8 cellular contexts compared by ENCODE assay signal in the genomic region with DNA sequence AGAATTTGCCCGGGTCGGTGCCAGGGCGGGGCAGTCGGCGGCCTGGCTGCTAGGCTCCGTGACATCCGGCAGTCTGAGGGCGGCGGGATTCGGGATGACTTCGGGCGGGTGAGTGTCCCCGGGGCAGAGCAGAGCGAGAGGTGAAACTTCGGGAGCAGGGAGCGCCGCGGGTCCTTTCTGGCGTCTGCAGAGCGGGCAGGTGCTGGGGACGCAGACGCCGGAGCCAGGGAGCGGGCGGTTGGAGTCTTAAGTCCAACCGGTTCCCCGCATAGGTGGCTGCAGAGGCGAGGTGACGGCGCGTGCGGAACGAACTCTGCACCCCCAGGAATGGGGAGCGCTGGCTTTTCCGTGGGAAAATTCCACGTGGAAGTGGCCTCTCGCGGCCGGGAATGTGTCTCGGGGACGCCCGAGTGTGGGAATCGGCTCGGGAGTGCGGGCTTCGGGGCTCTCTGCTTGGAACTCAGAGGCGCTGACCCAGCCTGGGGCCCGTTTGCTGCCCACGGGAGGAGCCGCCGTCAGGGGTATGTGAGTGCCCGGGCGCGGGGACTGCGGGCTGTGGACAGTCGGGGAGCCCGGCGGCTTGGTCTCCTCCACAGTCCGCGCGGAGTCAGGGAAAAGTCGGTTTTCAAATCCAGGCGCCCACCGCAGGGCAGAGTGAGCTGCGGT. TPM values are rescaled to one million over a fixed set of nuclear protein-coding genes. Genes with fewer than 3 reads are reported as not detected.
A peak's percentile ranks its signal among the peaks of the same experiment; 100 is the strongest.
DNase-seq lines count a peak whose midpoint lies in the region; ATAC-seq, FAIRE-seq and TF ChIP-seq lines count a peak whose summit lies in the region.

A gene with protein sequence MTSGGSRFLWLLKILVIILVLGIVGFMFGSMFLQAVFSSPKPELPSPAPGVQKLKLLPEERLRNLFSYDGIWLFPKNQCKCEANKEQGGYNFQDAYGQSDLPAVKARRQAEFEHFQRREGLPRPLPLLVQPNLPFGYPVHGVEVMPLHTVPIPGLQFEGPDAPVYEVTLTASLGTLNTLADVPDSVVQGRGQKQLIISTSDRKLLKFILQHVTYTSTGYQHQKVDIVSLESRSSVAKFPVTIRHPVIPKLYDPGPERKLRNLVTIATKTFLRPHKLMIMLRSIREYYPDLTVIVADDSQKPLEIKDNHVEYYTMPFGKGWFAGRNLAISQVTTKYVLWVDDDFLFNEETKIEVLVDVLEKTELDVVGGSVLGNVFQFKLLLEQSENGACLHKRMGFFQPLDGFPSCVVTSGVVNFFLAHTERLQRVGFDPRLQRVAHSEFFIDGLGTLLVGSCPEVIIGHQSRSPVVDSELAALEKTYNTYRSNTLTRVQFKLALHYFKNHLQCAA (plus strand): TSS at position 71 of the 666 bp plus-strand sequence. CDS start 24 bp downstream, at position 95.

- peak within 1 kb of the TSS in 9 of 12 donors; percentile 5 to 28 (median 16) for H3K4me3 ChIP-seq in heart left ventricle
- H3K4me3 ChIP-seq in body of pancreas, result no peak within 1 kb of the TSS
- peak within 1 kb of the TSS; percentile 47 for H3K4me3 ChIP-seq in lower lobe of right lung
- H3K4me3 ChIP-seq in upper lobe of right lung, result peak within 1 kb of the TSS; percentile 32

- TF ChIP-seq CTCF in heart left ventricle (IDR thresholded peaks at IDR 0.05) (no peak), body of pancreas (IDR thresholded peaks at IDR 0.05) (no peak), lower lobe of right lung (IDR thresholded peaks at IDR 0.05) (no peak), upper lobe of right lung (IDR thresholded peaks at IDR 0.05) (no peak)

- H3K36me3 ChIP-seq in heart left ventricle (no peaks in the 10 kb centered on the region), body of pancreas (replicated peaks in 1 of 2; ENCODE audit: insufficient read depth in 1 of 2, low read depth in 2 of 2) (no peaks in the 10 kb centered on the region), lower lobe of right lung (no peaks in the 10 kb centered on the region), upper lobe of right lung (no peaks in the 10 kb centered on the region)

- FAIRE-seq in H54 (lab: Jason Lieb, UNC), result no peak

- WGBS in heart left ventricle, 4 donors, result 4 to 10% (median 6%) methylated on average over 29 to 65 of the region's 65 CpGs
- 5 to 11% methylated on average over 7 to 65 of the region's 65 CpGs for WGBS in body of pancreas, 2 donors

- peaks cover 19 to 76% (median 37%) of the 10 kb centered on the region in 9 donors for H3K27me3 ChIP-seq in heart left ventricle
- peaks cover 0 to 30% of the 10 kb centered on the region in 2 donors for H3K27me3 ChIP-seq in body of pancreas
- H3K27me3 ChIP-seq in lower lobe of right lung (ENCODE audit: low read depth), result peaks cover 50% of the 10 kb centered on the region
- H3K27me3 ChIP-seq in upper lobe of right lung, result peaks cover 49% of the 10 kb centered on the region

- H3K9me3 ChIP-seq in heart left ventricle (peaks cover 0 to 13% (median 0%) of the 10 kb centered on the region in 12 donors), body of pancreas (peaks cover 0 to 6% (median 0%) of the 10 kb centered on the region in 3 donors), lower lobe of right lung (no peaks in the 10 kb centered on the region), upper lobe of right lung (no peaks in the 10 kb centered on the region)

- no peak for ATAC-seq in heart left ventricle
- peak; percentile 55 for ATAC-seq in body of pancreas
- peak; percentile 73 to 78 for ATAC-seq in lower lobe of right lung
- peak; percentile 74 for ATAC-seq in upper lobe of right lung
- no peak for ATAC-seq in HG03025 (IDR thresholded peaks at IDR 0.05; ENCODE audit: low FRiP score, unreplicated experiment)

- intact Hi-C loops in heart left ventricle (cut with DNase I), result no loop called here
- intact Hi-C loops in cardiac septum (cut with DNase I), result no loop called here
- intact Hi-C loops in body of pancreas (cut with DNase I), result no loop called here
- intact Hi-C loops in lower lobe of right lung (cut with DNase I), result no loop called here
- intact Hi-C loops in upper lobe of right lung (cut with DNase I), result no loop called here

- H3K27ac ChIP-seq in heart left ventricle (no peak within 1 kb of the TSS), body of pancreas (no peak within 1 kb of the TSS), lower lobe of right lung (no peak within 1 kb of the TSS), upper lobe of right lung (no peak within 1 kb of the TSS), caudate nucleus (ENCODE audit: low read depth, low read length) (no peak within 1 kb of the TSS)

- no peak for DNase-seq in heart left ventricle
- no peak for DNase-seq in cardiac septum (ENCODE audit: low spot score)
- peak; percentile 6 to 38 (median 21) for DNase-seq in body of pancreas
- peak; percentile 58 for DNase-seq in lower lobe of right lung
- peak; percentile 66 for DNase-seq in upper lobe of right lung
- no peak for DNase-seq in caudate nucleus (lab: John Stamatoyannopoulos, UW)
- DNase-seq in H54 (ENCODE audit: insufficient read length, low spot score), result no peak

- TF ChIP-seq POLR2A in heart left ventricle (IDR thresholded peaks at IDR 0.05) (no peak), body of pancreas (IDR thresholded peaks at IDR 0.05) (no peak), H54 (IDR thresholded peaks at IDR 0.05; ENCODE audit: low read depth, low read length) (no peak)

- H3K4me1 ChIP-seq in heart left ventricle (peaks cover 0 to 10% (median 0%) of the 10 kb centered on the region in 12 donors), body of pancreas (peaks cover 12% of the 10 kb centered on the region), lower lobe of right lung (peaks cover 13% of the 10 kb centered on the region), upper lobe of right lung (peaks cover 9% of the 10 kb centered on the region)

RNA-seq across cellular contexts. Expression of the gene that starts here (rescaled TPM):
- total RNA-seq in heart left ventricle, result under 1 TPM in 2 of 9 donors, not detected in 7; 0.07 to 0.08 TPM
- polyA plus RNA-seq in heart left ventricle, result not detected
- 0.03 TPM for total RNA-seq in cardiac septum
- not detected for total RNA-seq in body of pancreas
- total RNA-seq in lower lobe of right lung, result 0.15 TPM
- 0.23 TPM for total RNA-seq in upper lobe of right lung

Comparison
In these comparisons a context has a peak if more than half of its experiments do, and no peak if none do; other contexts are left out.
1. Peak in DNase-seq and ATAC-seq in body of pancreas; RNA of the gene not detected or under 1 TPM.
2. Peak in DNase-seq, ATAC-seq and H3K4me3 ChIP-seq in lower lobe of right lung; RNA of the gene not detected or under 1 TPM.
3. Peak in DNase-seq, ATAC-seq and H3K4me3 ChIP-seq in upper lobe of right lung; RNA of the gene not detected or under 1 TPM.
4. H3K4me3 ChIP-seq: peak in heart left ventricle (9 of 12); none in body of pancreas (0 of 2).